In genomic region chr9:41053666-41054363, GRCh38 we compare ENCODE assay signal across 7 cellular contexts.
DNase-seq lines count a peak whose midpoint lies in the region; ATAC-seq, FAIRE-seq and TF ChIP-seq lines count a peak whose summit lies in the region.
"Not testable (repeated sequence)": the region's sequence is repeated elsewhere in the genome, so short reads cannot be mapped to it uniquely, and the experiment has no call there.

No MANE protein-coding gene starts in this region.

- H3K36me3 ChIP-seq in GM12878 (ENCODE audit: control insufficient read depth in 2 of 2, insufficient read depth in 2 of 2, low read length in 1 of 2) = not testable (repeated sequence)

- not testable (repeated sequence) for TF ChIP-seq CTCF in GM12878 (IDR thresholded peaks at IDR 0.05 in 2 of 3, conservative IDR thresholded peaks at IDR 0.05 in 1 of 3; ENCODE audit: control insufficient read depth in 2 of 3, extremely low read depth in 1 of 3, insufficient read depth in 1 of 3, low read depth in 3 of 3, low read length in 3 of 3)

- POLR2A ChIA-PET in GM12878 (lab: Charles Lee) = interaction anchor here (0.7 kb wide), 1 partner anchor 17 kb away, joined by 3 read pairs; no protein-coding TSS in a partner anchor

- not testable (repeated sequence) for BruUV-seq in GM12878 (replicated peaks; lab: Mats Ljungman, UMichigan)

- not testable (repeated sequence) for TF ChIP-seq EP300 in GM12878 (IDR thresholded peaks at IDR 0.05; ENCODE audit: borderline replicate concordance in 1 of 2, control insufficient read depth in 1 of 2, low read depth in 2 of 2, low read length in 2 of 2)

- in situ Hi-C loops in GM12878 (cut with MboI) = not testable (repeated sequence)

- FAIRE-seq in GM12878 (lab: Jason Lieb, UNC) = not testable (repeated sequence)

- TF ChIP-seq POLR2A in GM12878 (IDR thresholded peaks at IDR 0.05; ENCODE audit: low read depth, low read length) = not testable (repeated sequence)

- ATAC-seq in GM18867 (IDR thresholded peaks at IDR 0.05; ENCODE audit: unreplicated experiment) (peak; percentile 84), GM19452 (IDR thresholded peaks at IDR 0.05; ENCODE audit: unreplicated experiment) (peak; percentile 83), GM21737 (IDR thresholded peaks at IDR 0.05; ENCODE audit: unreplicated experiment) (peak; percentile 91), HG02852 (IDR thresholded peaks at IDR 0.05; ENCODE audit: unreplicated experiment) (peak; percentile 60), HG03097 (IDR thresholded peaks at IDR 0.05; ENCODE audit: low FRiP score, unreplicated experiment) (peak; percentile 87), HG03460 (IDR thresholded peaks at IDR 0.05; ENCODE audit: unreplicated experiment) (peak; percentile 78), GM12878 (peak; percentile 92)

- SMC1A ChIA-PET in GM12878 (lab: Charles Lee; ENCODE audit: uncharacterized antibody, unreplicated experiment) = not testable (repeated sequence)

- H3K27me3 ChIP-seq in GM12878 (replicated peaks in 1 of 2; ENCODE audit: control insufficient read depth in 2 of 2, insufficient read depth in 2 of 2, low read length in 1 of 2) = not testable (repeated sequence)

- not testable (repeated sequence) for H3K4me3 ChIP-seq in GM12878

- not testable (repeated sequence) for H4K20me1 ChIP-seq in GM12878 (ENCODE audit: control insufficient read depth, insufficient read depth)

- not testable (repeated sequence) for H3K4me1 ChIP-seq in GM12878 (ENCODE audit: control insufficient read depth, insufficient read depth, low read length)

- not testable (repeated sequence) for H3K4me2 ChIP-seq in GM12878 (ENCODE audit: control insufficient read depth, insufficient read depth)

- H3K9ac ChIP-seq in GM12878 (ENCODE audit: control insufficient read depth, insufficient read depth, low read length) = not testable (repeated sequence)

- not testable (repeated sequence) for TF ChIP-seq RAD21 in GM12878 (IDR thresholded peaks at IDR 0.05; ENCODE audit: insufficient read depth, low read depth, low read length)

- DNase-seq in GM12878 (ENCODE audit: low read depth, low spot score) = not testable (repeated sequence)

- H3K9me3 ChIP-seq in GM12878 (replicated peaks; ENCODE audit: control insufficient read depth, insufficient read depth, low read length) = not testable (repeated sequence)

- H3K27ac ChIP-seq in GM12878 (ENCODE audit: control insufficient read depth, insufficient read depth) = not testable (repeated sequence)

- intact Hi-C loops in GM12878 (cut with micrococcal nuclease; ENCODE audit: unreplicated experiment) = not testable (repeated sequence)

- not testable (repeated sequence) for H3K79me2 ChIP-seq in GM12878 (ENCODE audit: control insufficient read depth, insufficient read depth, low read length)

- WGBS in GM12878 (ENCODE audit: insufficient coverage, insufficient replicate concordance, low lambda C conversion rate, missing lambda C conversion rate) = 46% methylated on average over 4 of the region's 4 CpGs

- not testable (repeated sequence) for H2AFZ ChIP-seq in GM12878 (ENCODE audit: control insufficient read depth, low read depth, low read length)

- CTCF ChIA-PET in GM12878 (lab: Yijun Ruan, JAX) = not testable (repeated sequence)

- RAD21 ChIA-PET in GM12878 (lab: Charles Lee; ENCODE audit: unreplicated experiment) = not testable (repeated sequence)
